In genomic region chr2:210531050-210531449, GRCh38 we compare ENCODE assay signal across 28 cellular contexts.
"Had no signal": no experiment of that assay in that cellular context is flagged by ENCODE, and none has a peak within 500 bp of the region (broad histone marks: within the 10 kb centered on the region; RNA-seq: fewer than 3 reads in every experiment).

No MANE protein-coding gene starts in this region.

- H3K27ac ChIP-seq: colonic mucosa, coronary artery, dorsolateral prefrontal cortex, epithelial cell of prostate, esophagus muscularis mucosa, esophagus squamous epithelium, foreskin keratinocyte, gastrocnemius medialis, gastroesophageal sphincter, heart left ventricle, heart right ventricle had no signal

- FAIRE-seq: colon, endometrium, endothelial cell of umbilical vein, frontal cortex had no signal

- DNase-seq: colonic mucosa; cortex of kidney; dermis blood vessel endothelial cell; dorsolateral prefrontal cortex; effector CD4-positive, alpha-beta T cell; effector CD8-positive, alpha-beta T cell; effector memory CD4-positive, alpha-beta T cell; effector memory CD8-positive, alpha-beta T cell; endodermal cell; erythroblast; esophagus squamous epithelium; foreskin fibroblast; foreskin keratinocyte; foreskin melanocyte; gastrocnemius medialis; glutamatergic neuron; head of caudate nucleus; heart left ventricle; heart right ventricle had no signal

- H3K4me3 ChIP-seq: colonic mucosa, coronary artery, dorsolateral prefrontal cortex, esophagus muscularis mucosa, esophagus squamous epithelium, gastrocnemius medialis, gastroesophageal sphincter, heart left ventricle, heart right ventricle had no signal

- H3K36me3 ChIP-seq: colonic mucosa, esophagus muscularis mucosa, esophagus squamous epithelium, gastrocnemius medialis, gastroesophageal sphincter, heart left ventricle, heart right ventricle had no signal

- ATAC-seq: effector memory CD8-positive, alpha-beta T cell; esophagus mucosa; foreskin keratinocyte; gastrocnemius medialis; gastroesophageal sphincter; heart left ventricle; heart right ventricle had no signal

- H3K9me3 ChIP-seq: colonic mucosa, esophagus muscularis mucosa, esophagus squamous epithelium, gastrocnemius medialis, gastroesophageal sphincter, heart left ventricle, heart right ventricle had no signal

- H3K27me3 ChIP-seq: colonic mucosa, dorsolateral prefrontal cortex, esophagus muscularis mucosa, esophagus squamous epithelium, foreskin keratinocyte, gastrocnemius medialis, gastroesophageal sphincter, heart right ventricle had no signal

- H3K4me1 ChIP-seq: colonic mucosa, esophagus muscularis mucosa, esophagus squamous epithelium, foreskin keratinocyte, gastrocnemius medialis, gastroesophageal sphincter, heart left ventricle, heart right ventricle had no signal
